In genomic region chr3:134368751-134369105, GRCh38 we compare ENCODE assay signal across 3 cellular contexts.
A peak's percentile ranks its signal among the peaks of the same experiment; 100 is the strongest.
TF ChIP-seq lines count a peak whose summit lies in the region.

No MANE protein-coding gene starts in this region.

TF ChIP-seq in SK-N-SH, 30 proteins besides CTCF, POLR2A, EP300 and RAD21:
- TF ChIP-seq SMC3 (IDR thresholded peaks at IDR 0.05; ENCODE audit: low read depth, low read length) (no peak), POLR2AphosphoS5 (IDR thresholded peaks at IDR 0.05; ENCODE audit: low read depth, low read length) (peak; percentile 3; the same call in 1 of the 2 replicates)
TF ChIP-seq in SK-N-SH: peak in this region for 1.

TF ChIP-seq in SK-N-SH treated with all-trans-retinoic acid at 6 μM for 48 hours, 23 proteins besides CTCF, POLR2A, EP300 and RAD21:
- no peak for TF ChIP-seq TSHZ2 (CRISPR knock-in tag; IDR thresholded peaks at IDR 0.05)
- TF ChIP-seq ZFP3 (CRISPR knock-in tag; IDR thresholded peaks at IDR 0.05): no peak
- TF ChIP-seq ZC3H10 (CRISPR knock-in tag; IDR thresholded peaks at IDR 0.05): no peak
- TF ChIP-seq ESRRG (CRISPR knock-in tag; IDR thresholded peaks at IDR 0.05): no peak
- no peak for TF ChIP-seq GLIS3 (CRISPR knock-in tag; IDR thresholded peaks at IDR 0.05)
- TF ChIP-seq CSRNP3 (CRISPR knock-in tag; IDR thresholded peaks at IDR 0.05): no peak
- no peak for TF ChIP-seq ARNTL (CRISPR knock-in tag; IDR thresholded peaks at IDR 0.05; ENCODE audit: borderline replicate concordance, low read depth)
- no peak for TF ChIP-seq ZNF565 (CRISPR knock-in tag; conservative IDR thresholded peaks at IDR 0.05; ENCODE audit: low read depth)
- TF ChIP-seq PPARA (CRISPR knock-in tag; IDR thresholded peaks at IDR 0.05; ENCODE audit: borderline replicate concordance): no peak
- TF ChIP-seq OSR1 (CRISPR knock-in tag; IDR thresholded peaks at IDR 0.05): no peak
- no peak for TF ChIP-seq POU6F1 (CRISPR knock-in tag; IDR thresholded peaks at IDR 0.05; ENCODE audit: borderline replicate concordance, low read depth)
- no peak for TF ChIP-seq RARB (CRISPR knock-in tag; IDR thresholded peaks at IDR 0.05)
- no peak for TF ChIP-seq ISL1 (CRISPR knock-in tag; IDR thresholded peaks at IDR 0.05)
- no peak for TF ChIP-seq TOX (CRISPR knock-in tag; IDR thresholded peaks at IDR 0.05; ENCODE audit: borderline replicate concordance)
- TF ChIP-seq BACH2 (CRISPR knock-in tag; IDR thresholded peaks at IDR 0.05; ENCODE audit: borderline replicate concordance): no peak
- TF ChIP-seq ZNF8 (CRISPR knock-in tag; IDR thresholded peaks at IDR 0.05): no peak
- TF ChIP-seq SNAI2 (CRISPR knock-in tag; IDR thresholded peaks at IDR 0.05): no peak
TF ChIP-seq in SK-N-SH treated with all-trans-retinoic acid at 6 μM for 48 hours: peak in this region for 0.

TF ChIP-seq in endothelial cell of umbilical vein, 7 proteins besides CTCF, POLR2A, EP300 and RAD21:
- TF ChIP-seq POLR2AphosphoS5 (IDR thresholded peaks at IDR 0.05; ENCODE audit: insufficient read depth, low read depth, low read length): no peak
- TF ChIP-seq EZH2 (IDR thresholded peaks at IDR 0.05; ENCODE audit: borderline replicate concordance, low read depth, low read length, severe bottlenecking): no peak
- TF ChIP-seq FOS (IDR thresholded peaks at IDR 0.05; ENCODE audit: borderline replicate concordance, insufficient read depth, low read length): no peak
- TF ChIP-seq GATA2 (IDR thresholded peaks at IDR 0.05; ENCODE audit: insufficient read depth, insufficient read length, low read depth, low read length): no peak
- no peak for TF ChIP-seq MYC (IDR thresholded peaks at IDR 0.05; ENCODE audit: low read depth, low read length)
- TF ChIP-seq JUN (IDR thresholded peaks at IDR 0.05; ENCODE audit: borderline replicate concordance, insufficient read depth, insufficient read length, low read depth): no peak
- TF ChIP-seq MAX (IDR thresholded peaks at IDR 0.05; ENCODE audit: insufficient read depth, insufficient read length): no peak
